ENCODE assay signal across 17 cellular contexts in genomic region chr15:90921887-90922286, GRCh38. TPM values are rescaled to one million over a fixed set of nuclear protein-coding genes. Genes with fewer than 3 reads are reported as not detected.
DNase-seq lines count a peak whose midpoint lies in the region; ATAC-seq, FAIRE-seq and TF ChIP-seq lines count a peak whose summit lies in the region.
"Had no signal": no experiment of that assay in that cellular context is flagged by ENCODE, and none has a peak within 500 bp of the region (broad histone marks: within the 10 kb centered on the region; RNA-seq: fewer than 3 reads in every experiment).

No MANE protein-coding gene starts in this region.

- H3K4me3 ChIP-seq in HepG2 (replicated peaks in 1 of 3; ENCODE audit: insufficient read depth in 1 of 3, low read depth in 2 of 3, low read length in 3 of 3): no peak overlapping the region
- no peak overlapping the region for H3K4me3 ChIP-seq in right lobe of liver
- H3K4me3 ChIP-seq: GM12878 had no signal

- CTCF ChIA-PET in activated CD8-positive, alpha-beta memory T cell treated with anti-CD3 and anti-CD28 coated beads, Interleukin-2, amount 10 ng/mL, durations not matched to agents 7 days and 5 days (lab: Charles Lee): interaction anchor here (1.7 to 6.5 kb wide), 4 partner anchors 11 to 210 kb away, joined by 5 to 79 read pairs (median 18); partner anchors contain the start of genes HDDC3, MAN2A2 and UNC45A
- CTCF ChIA-PET in HepG2 (lab: Yijun Ruan, JAX; ENCODE audit: low intra/inter-chr PET ratio, low total read pairs): no interaction called here

- H3K4me1 Mint-ChIP-seq in activated CD8-positive, alpha-beta memory T cell treated with anti-CD3 and anti-CD28 coated beads, Interleukin-2, amount 10 ng/mL, durations not matched to agents 7 days and 5 days: peaks cover 43% of the 10 kb centered on the region
- H3K4me1 Mint-ChIP-seq in activated T-helper 2 cell treated with anti-CD3 and anti-CD28 coated beads, Interferon-gamma antibody, Interleukin-2, Interleukin-4, amounts not matched to agents 10 μg/mL and 5 μg/mL and 100 μg/mL, durations not matched to agents 14 hours and 24 hours and 36 hours (ENCODE audit: low read depth): peaks cover 21% of the 10 kb centered on the region
- H3K4me1 Mint-ChIP-seq: B cell had no signal

- no peak overlapping the region for H3K27ac ChIP-seq in HepG2 (ENCODE audit: extremely low read length, insufficient read depth, low read length)
- H3K27ac ChIP-seq in right lobe of liver: no peak overlapping the region

- H3K79me2 ChIP-seq in HepG2 (ENCODE audit: insufficient read depth, low read length): no peaks in the 10 kb centered on the region

- H3K4me2 ChIP-seq in HepG2 (ENCODE audit: low read depth, low read length): no peak overlapping the region

- TF ChIP-seq EP300 in HepG2 (IDR thresholded peaks at IDR 0.05; ENCODE audit: low read depth in 2 of 2, low read length in 2 of 2): no peak
- no peak for TF ChIP-seq EP300 in HepG2 (CRISPR knock-in tag; IDR thresholded peaks at IDR 0.05; ENCODE audit: borderline replicate concordance)

- POLR2A ChIA-PET in HepG2 (lab: Yijun Ruan, JAX): interaction anchor here (4.1 kb wide), 1 partner anchor 10 kb away, joined by 24 read pairs; the partner anchor contains the start of gene HDDC3

- 86% methylated on average over 4 of the region's 4 CpGs for WGBS in HepG2 (ENCODE audit: low lambda C conversion rate)
- 72% methylated on average over 4 of the region's 4 CpGs for WGBS in right lobe of liver (ENCODE audit: insufficient coverage, low coverage, low lambda C conversion rate, missing lambda C conversion rate)

- H3K9me3 Mint-ChIP-seq in activated CD8-positive, alpha-beta memory T cell treated with anti-CD3 and anti-CD28 coated beads, Interleukin-2, amount 10 ng/mL, durations not matched to agents 7 days and 5 days (ENCODE audit: low read depth): no peaks in the 10 kb centered on the region
- no peaks in the 10 kb centered on the region for H3K9me3 Mint-ChIP-seq in activated T-helper 2 cell treated with anti-CD3 and anti-CD28 coated beads, Interferon-gamma antibody, Interleukin-2, Interleukin-4, amounts not matched to agents 10 μg/mL and 5 μg/mL and 100 μg/mL, durations not matched to agents 14 hours and 24 hours and 36 hours
- H3K9me3 Mint-ChIP-seq: CD4-positive, alpha-beta T cell; H9 had no signal

- no peak for FAIRE-seq in HepG2 (lab: Jason Lieb, UNC)
- FAIRE-seq: A204.1, GM12878, GM18507 had no signal

- in situ Hi-C loops in HepG2 (cut with HindIII; ENCODE audit: extremely low pct_ligation_motif_present, low pct_unique_long_range_greater_than_20kb): no loop called here

- H3K27ac Mint-ChIP-seq in activated CD8-positive, alpha-beta memory T cell treated with anti-CD3 and anti-CD28 coated beads, Interleukin-2, amount 10 ng/mL, durations not matched to agents 7 days and 5 days: peak overlapping the region; percentile 89
- H3K27ac Mint-ChIP-seq in activated T-helper 2 cell treated with anti-CD3 and anti-CD28 coated beads, Interferon-gamma antibody, Interleukin-2, Interleukin-4, amounts not matched to agents 10 μg/mL and 5 μg/mL and 100 μg/mL, durations not matched to agents 14 hours and 24 hours and 36 hours: peak overlapping the region; percentile 17
- H3K27ac Mint-ChIP-seq: B cell; CD4-positive, alpha-beta T cell had no signal

- BruUV-seq in HepG2 (replicated peaks; lab: Mats Ljungman, UMichigan): no TSS peak

- no peaks in the 10 kb centered on the region for H3K9me3 ChIP-seq in HepG2 (ENCODE audit: low read length)
- no peaks in the 10 kb centered on the region for H3K9me3 ChIP-seq in right lobe of liver

- no peak overlapping the region for H3K4me3 Mint-ChIP-seq in activated CD8-positive, alpha-beta memory T cell treated with anti-CD3 and anti-CD28 coated beads, Interleukin-2, amount 10 ng/mL, durations not matched to agents 7 days and 5 days
- H3K4me3 Mint-ChIP-seq in activated T-helper 2 cell treated with anti-CD3 and anti-CD28 coated beads, Interferon-gamma antibody, Interleukin-2, Interleukin-4, amounts not matched to agents 10 μg/mL and 5 μg/mL and 100 μg/mL, durations not matched to agents 14 hours and 24 hours and 36 hours (ENCODE audit: low read depth): no peak overlapping the region
- H3K4me3 Mint-ChIP-seq: B cell; CD4-positive, alpha-beta T cell; H9 had no signal

- TF ChIP-seq POLR2A in HepG2 (IDR thresholded peaks at IDR 0.05; ENCODE audit: insufficient read depth in 1 of 2, low read depth in 2 of 2, low read length in 2 of 2) (no peak), right lobe of liver (IDR thresholded peaks at IDR 0.05) (no peak)

- H3K36me3 Mint-ChIP-seq in activated CD8-positive, alpha-beta memory T cell treated with anti-CD3 and anti-CD28 coated beads, Interleukin-2, amount 10 ng/mL, durations not matched to agents 7 days and 5 days: peaks cover 47% of the 10 kb centered on the region
- H3K36me3 Mint-ChIP-seq in activated T-helper 2 cell treated with anti-CD3 and anti-CD28 coated beads, Interferon-gamma antibody, Interleukin-2, Interleukin-4, amounts not matched to agents 10 μg/mL and 5 μg/mL and 100 μg/mL, durations not matched to agents 14 hours and 24 hours and 36 hours (ENCODE audit: low read depth): peaks cover 66% of the 10 kb centered on the region

- H3K9ac ChIP-seq in HepG2 (ENCODE audit: insufficient read depth, low read depth, low read length): no peak overlapping the region

- ATAC-seq in activated CD8-positive, alpha-beta memory T cell treated with anti-CD3 and anti-CD28 coated beads, Interleukin-2, amount 10 ng/mL, durations not matched to agents 7 days and 5 days: no peak
- ATAC-seq in HepG2 (no peak), right lobe of liver (no peak), GM21360 (IDR thresholded peaks at IDR 0.05; ENCODE audit: unreplicated experiment) (no peak)
- ATAC-seq: GM12878 had no signal

- no peaks in the 10 kb centered on the region for H4K20me1 ChIP-seq in HepG2 (ENCODE audit: insufficient read depth, low read length)

- H3K36me3 ChIP-seq in HepG2 (replicated peaks in 1 of 2; ENCODE audit: control insufficient read depth in 1 of 2, insufficient read depth in 2 of 2, low read length in 2 of 2) (peaks cover 18 to 44% of the 10 kb centered on the region in 2 experiments; a peak in 4 of 5 replicates), right lobe of liver (peaks cover 8 to 45% (median 27%) of the 10 kb centered on the region in 4 donors)

- H3K27me3 ChIP-seq in HepG2 (ENCODE audit: control insufficient read depth in 1 of 2, insufficient read depth in 2 of 2, low read length in 2 of 2): no peaks in the 10 kb centered on the region
- H3K27me3 ChIP-seq in right lobe of liver: no peaks in the 10 kb centered on the region

- intact Hi-C loops in HepG2 (cut with micrococcal nuclease; ENCODE audit: unreplicated experiment) (no loop called here), right lobe of liver (cut with DNase I) (no loop called here)
- intact Hi-C loops in activated T-helper 2 cell treated with anti-CD3 and anti-CD28 coated beads, Interferon-gamma antibody, Interleukin-2, Interleukin-4, amounts not matched to agents 10 μg/mL and 5 μg/mL and 100 μg/mL, durations not matched to agents 14 hours and 24 hours and 36 hours (cut with micrococcal nuclease): no loop called here

- no peak for TF ChIP-seq CTCF in HepG2 (CRISPR knock-in tag; IDR thresholded peaks at IDR 0.05)
- no peak for TF ChIP-seq CTCF in right lobe of liver (IDR thresholded peaks at IDR 0.05)

- H3K4me1 ChIP-seq in HepG2 (ENCODE audit: insufficient read depth, low read length): peaks cover 16% of the 10 kb centered on the region
- no peaks in the 10 kb centered on the region for H3K4me1 ChIP-seq in right lobe of liver

- TF ChIP-seq RAD21 in HepG2 (CRISPR knock-in tag; IDR thresholded peaks at IDR 0.05): no peak

- DNase-seq in activated CD8-positive, alpha-beta memory T cell treated with anti-CD3 and anti-CD28 coated beads, Interleukin-2, amount 10 ng/mL, durations not matched to agents 7 days and 5 days: no peak
- DNase-seq in activated CD8-positive, alpha-beta memory T cell treated with anti-CD3 and anti-CD28 coated beads, Interleukin-2, amount 50 U/mL, for 48 hours: no peak
- DNase-seq in HepG2 (ENCODE audit: low spot score): no peak
- DNase-seq in right lobe of liver: no peak
- no peak for DNase-seq in activated T-helper 2 cell treated with anti-CD3 and anti-CD28 coated beads, Interferon-gamma antibody, Interleukin-2, Interleukin-4, amounts not matched to agents 10 μg/mL and 5 μg/mL and 100 μg/mL, durations not matched to agents 14 hours and 24 hours and 36 hours (ENCODE audit: low spot score)
- no peak for DNase-seq in GF-D8 (lab: John Stamatoyannopoulos, UW)
- DNase-seq: C1 segment of cervical spinal cord; Calu3; CD4-positive, alpha-beta T cell; DMS 273 treated with DMSO at 0.1 percent for 48 hours; GOT3; H9 had no signal

- H3K27me3 Mint-ChIP-seq in activated CD8-positive, alpha-beta memory T cell treated with anti-CD3 and anti-CD28 coated beads, Interleukin-2, amount 10 ng/mL, durations not matched to agents 7 days and 5 days: no peaks in the 10 kb centered on the region
- no peaks in the 10 kb centered on the region for H3K27me3 Mint-ChIP-seq in activated T-helper 2 cell treated with anti-CD3 and anti-CD28 coated beads, Interferon-gamma antibody, Interleukin-2, Interleukin-4, amounts not matched to agents 10 μg/mL and 5 μg/mL and 100 μg/mL, durations not matched to agents 14 hours and 24 hours and 36 hours (ENCODE audit: low read depth)
- H3K27me3 Mint-ChIP-seq: B cell; CD4-positive, alpha-beta T cell had no signal

- no peak overlapping the region for H2AFZ ChIP-seq in HepG2 (ENCODE audit: low read length)

RNA-seq across cellular contexts. Expression of gene HDDC3, which starts 10.5 kb away (rescaled TPM):
- 10 to 100 TPM; 33.2 to 39.3 TPM for total RNA-seq in activated CD8-positive, alpha-beta memory T cell treated with anti-CD3 and anti-CD28 coated beads, Interleukin-2, amount 10 ng/mL, durations not matched to agents 7 days and 5 days
- 28.3 and 30.0 TPM in 2 replicates for total RNA-seq in HepG2 (2016; rRNA removed; fragmentation: Illumina TruSeq; extraction: Trizol)
- total RNA-seq in HepG2 (2016; cell fraction: cytosol; rRNA removed; fragmentation: Illumina TruSeq; extraction: Trizol; ENCODE audit: low read depth): 9.5 and 9.9 TPM in 2 replicates
- 29.5 and 31.1 TPM in 2 replicates for total RNA-seq in HepG2 (2016; cell fraction: insoluble cytoplasmic fraction; rRNA removed; fragmentation: Illumina TruSeq; extraction: Trizol)
- 19.0 and 21.4 TPM in 2 replicates for total RNA-seq in HepG2 (2016; cell fraction: membrane; rRNA removed; fragmentation: Illumina TruSeq; extraction: Trizol)
- 14.9 and 16.3 TPM in 2 replicates for total RNA-seq in HepG2 (2016; cell fraction: nucleus; rRNA removed; fragmentation: Illumina TruSeq; extraction: Trizol)
- 18.7 and 21.7 TPM in 2 replicates for polyA plus RNA-seq in HepG2 (2011; rRNA removed)
- polyA plus RNA-seq in HepG2 (2011; cell fraction: cytosol; rRNA removed): 21.7 and 23.0 TPM in 2 replicates
- 18.2 and 23.4 TPM in 2 replicates for polyA plus RNA-seq in HepG2 (2011; cell fraction: nucleus; rRNA removed)
- polyA plus RNA-seq in HepG2 (2012): 12.4 and 14.3 TPM in 2 replicates
- polyA plus RNA-seq in HepG2 (2016; cell fraction: cytosol; fragmentation: Illumina TruSeq; extraction: Trizol; ENCODE audit: low read depth): 15.3 and 16.8 TPM in 2 replicates
- 32.6 and 35.8 TPM in 2 replicates for polyA plus RNA-seq in HepG2 (2016; cell fraction: insoluble cytoplasmic fraction; fragmentation: Illumina TruSeq; extraction: Trizol; ENCODE audit: low read depth)
- polyA plus RNA-seq in HepG2 (2016; cell fraction: membrane; fragmentation: Illumina TruSeq; extraction: Trizol; ENCODE audit: low read depth): 20.1 and 22.5 TPM in 2 replicates
- polyA plus RNA-seq in HepG2 (2016; cell fraction: nucleus; fragmentation: Illumina TruSeq; extraction: Trizol; ENCODE audit: insufficient read depth, low read depth): 23.2 and 27.0 TPM in 2 replicates
- 12.2 and 28.5 TPM in 2 replicates for polyA minus RNA-seq in HepG2 (2011; rRNA and poly(A)+ RNA removed; ENCODE audit: low replicate concordance)
- polyA minus RNA-seq in HepG2 (2011; cell fraction: cytosol; rRNA and poly(A)+ RNA removed): 8.2 and 8.6 TPM in 2 replicates
- 13.3 and 14.7 TPM in 2 replicates for polyA minus RNA-seq in HepG2 (2011; cell fraction: nucleus; rRNA and poly(A)+ RNA removed)
- 10 to 100 TPM in 4 of 6 experiments, 1 to 10 TPM in 2; 8.8 to 17.6 (median 11.5) TPM for total RNA-seq in right lobe of liver
- total RNA-seq in activated T-helper 2 cell treated with anti-CD3 and anti-CD28 coated beads, Interferon-gamma antibody, Interleukin-2, Interleukin-4, amounts not matched to agents 10 μg/mL and 5 μg/mL and 100 μg/mL, durations not matched to agents 14 hours and 24 hours and 36 hours: 38.6 and 43.0 TPM in 2 replicates

RNA-seq across cellular contexts. Expression of gene UNC45A, which starts 13.2 kb away (rescaled TPM):
- total RNA-seq in activated CD8-positive, alpha-beta memory T cell treated with anti-CD3 and anti-CD28 coated beads, Interleukin-2, amount 10 ng/mL, durations not matched to agents 7 days and 5 days: 10 to 100 TPM; 76.3 to 84.4 TPM
- 39.2 and 39.7 TPM in 2 replicates for total RNA-seq in HepG2 (2016; rRNA removed; fragmentation: Illumina TruSeq; extraction: Trizol)
- total RNA-seq in HepG2 (2016; cell fraction: cytosol; rRNA removed; fragmentation: Illumina TruSeq; extraction: Trizol; ENCODE audit: low read depth): 7.4 and 8.3 TPM in 2 replicates
- 37.2 and 42.0 TPM in 2 replicates for total RNA-seq in HepG2 (2016; cell fraction: insoluble cytoplasmic fraction; rRNA removed; fragmentation: Illumina TruSeq; extraction: Trizol)
- 10.7 and 11.5 TPM in 2 replicates for total RNA-seq in HepG2 (2016; cell fraction: membrane; rRNA removed; fragmentation: Illumina TruSeq; extraction: Trizol)
- 29.9 and 30.4 TPM in 2 replicates for total RNA-seq in HepG2 (2016; cell fraction: nucleus; rRNA removed; fragmentation: Illumina TruSeq; extraction: Trizol)
- 33.8 and 39.6 TPM in 2 replicates for polyA plus RNA-seq in HepG2 (2011; rRNA removed)
- 28.5 and 36.4 TPM in 2 replicates for polyA plus RNA-seq in HepG2 (2011; cell fraction: cytosol; rRNA removed)
- 128 and 143 TPM in 2 replicates for polyA plus RNA-seq in HepG2 (2011; cell fraction: nucleus; rRNA removed)
- polyA plus RNA-seq in HepG2 (2012): 23.6 and 29.6 TPM in 2 replicates
- 3.2 and 3.8 TPM in 2 replicates for polyA plus RNA-seq in HepG2 (2016; cell fraction: cytosol; fragmentation: Illumina TruSeq; extraction: Trizol; ENCODE audit: low read depth)
- 31.6 and 37.2 TPM in 2 replicates for polyA plus RNA-seq in HepG2 (2016; cell fraction: insoluble cytoplasmic fraction; fragmentation: Illumina TruSeq; extraction: Trizol; ENCODE audit: low read depth)
- 6.4 and 8.0 TPM in 2 replicates for polyA plus RNA-seq in HepG2 (2016; cell fraction: membrane; fragmentation: Illumina TruSeq; extraction: Trizol; ENCODE audit: low read depth)
- 52.0 and 53.3 TPM in 2 replicates for polyA plus RNA-seq in HepG2 (2016; cell fraction: nucleus; fragmentation: Illumina TruSeq; extraction: Trizol; ENCODE audit: insufficient read depth, low read depth)
- 77.7 and 119 TPM in 2 replicates for polyA minus RNA-seq in HepG2 (2011; rRNA and poly(A)+ RNA removed; ENCODE audit: low replicate concordance)
- 23.5 and 25.8 TPM in 2 replicates for polyA minus RNA-seq in HepG2 (2011; cell fraction: cytosol; rRNA and poly(A)+ RNA removed)
- polyA minus RNA-seq in HepG2 (2011; cell fraction: nucleus; rRNA and poly(A)+ RNA removed): 37.1 and 48.0 TPM in 2 replicates
- 10 to 100 TPM; 13.3 to 33.0 (median 25.4) TPM for total RNA-seq in right lobe of liver
- 74.1 and 75.7 TPM in 2 replicates for total RNA-seq in activated T-helper 2 cell treated with anti-CD3 and anti-CD28 coated beads, Interferon-gamma antibody, Interleukin-2, Interleukin-4, amounts not matched to agents 10 μg/mL and 5 μg/mL and 100 μg/mL, durations not matched to agents 14 hours and 24 hours and 36 hours

RNA-seq across cellular contexts. Expression of gene MAN2A2, which starts 18.8 kb away (rescaled TPM):
- total RNA-seq in activated CD8-positive, alpha-beta memory T cell treated with anti-CD3 and anti-CD28 coated beads, Interleukin-2, amount 10 ng/mL, durations not matched to agents 7 days and 5 days: 100 to 1,000 TPM; 174 to 183 TPM
- total RNA-seq in HepG2 (2016; rRNA removed; fragmentation: Illumina TruSeq; extraction: Trizol) (6.7 and 17.5 TPM in 2 replicates), right lobe of liver (10 to 100 TPM; 41.4 to 91.6 (median 59.8) TPM)
- 8.9 and 9.3 TPM in 2 replicates for total RNA-seq in HepG2 (2016; cell fraction: cytosol; rRNA removed; fragmentation: Illumina TruSeq; extraction: Trizol; ENCODE audit: low read depth)
- total RNA-seq in HepG2 (2016; cell fraction: insoluble cytoplasmic fraction; rRNA removed; fragmentation: Illumina TruSeq; extraction: Trizol): 5.6 and 21.4 TPM in 2 replicates
- total RNA-seq in HepG2 (2016; cell fraction: membrane; rRNA removed; fragmentation: Illumina TruSeq; extraction: Trizol): 9.6 and 10.0 TPM in 2 replicates
- total RNA-seq in HepG2 (2016; cell fraction: nucleus; rRNA removed; fragmentation: Illumina TruSeq; extraction: Trizol): 31.3 and 36.5 TPM in 2 replicates
- 43.8 and 51.5 TPM in 2 replicates for polyA plus RNA-seq in HepG2 (2011; rRNA removed)
- polyA plus RNA-seq in HepG2 (2011; cell fraction: cytosol; rRNA removed): 18.4 and 29.4 TPM in 2 replicates
- 296 and 398 TPM in 2 replicates for polyA plus RNA-seq in HepG2 (2011; cell fraction: nucleus; rRNA removed)
- 13.2 and 18.7 TPM in 2 replicates for polyA plus RNA-seq in HepG2 (2012)
- polyA plus RNA-seq in HepG2 (2016; cell fraction: cytosol; fragmentation: Illumina TruSeq; extraction: Trizol; ENCODE audit: low read depth): 1.5 and 2.3 TPM in 2 replicates
- 7.9 and 9.3 TPM in 2 replicates for polyA plus RNA-seq in HepG2 (2016; cell fraction: insoluble cytoplasmic fraction; fragmentation: Illumina TruSeq; extraction: Trizol; ENCODE audit: low read depth)
- 5.8 and 8.8 TPM in 2 replicates for polyA plus RNA-seq in HepG2 (2016; cell fraction: membrane; fragmentation: Illumina TruSeq; extraction: Trizol; ENCODE audit: low read depth)
- 117 and 126 TPM in 2 replicates for polyA plus RNA-seq in HepG2 (2016; cell fraction: nucleus; fragmentation: Illumina TruSeq; extraction: Trizol; ENCODE audit: insufficient read depth, low read depth)
- polyA minus RNA-seq in HepG2 (2011; rRNA and poly(A)+ RNA removed; ENCODE audit: low replicate concordance): 46.3 and 58.9 TPM in 2 replicates
- 16.2 and 16.4 TPM in 2 replicates for polyA minus RNA-seq in HepG2 (2011; cell fraction: cytosol; rRNA and poly(A)+ RNA removed)
- 38.2 and 38.5 TPM in 2 replicates for polyA minus RNA-seq in HepG2 (2011; cell fraction: nucleus; rRNA and poly(A)+ RNA removed)
- 200 and 201 TPM in 2 replicates for total RNA-seq in activated T-helper 2 cell treated with anti-CD3 and anti-CD28 coated beads, Interferon-gamma antibody, Interleukin-2, Interleukin-4, amounts not matched to agents 10 μg/mL and 5 μg/mL and 100 μg/mL, durations not matched to agents 14 hours and 24 hours and 36 hours

RNA-seq across cellular contexts. Expression of gene RCCD1, which starts 32.8 kb away (rescaled TPM):
- 10 to 100 TPM; 35.4 to 50.1 TPM for total RNA-seq in activated CD8-positive, alpha-beta memory T cell treated with anti-CD3 and anti-CD28 coated beads, Interleukin-2, amount 10 ng/mL, durations not matched to agents 7 days and 5 days
- total RNA-seq in HepG2 (2016; rRNA removed; fragmentation: Illumina TruSeq; extraction: Trizol) (10.0 and 15.1 TPM in 2 replicates), right lobe of liver (1 to 10 TPM; 4.8 to 7.9 (median 6.6) TPM)
- total RNA-seq in HepG2 (2016; cell fraction: cytosol; rRNA removed; fragmentation: Illumina TruSeq; extraction: Trizol; ENCODE audit: low read depth): 6.0 TPM in 2 replicates
- 9.7 and 17.0 TPM in 2 replicates for total RNA-seq in HepG2 (2016; cell fraction: insoluble cytoplasmic fraction; rRNA removed; fragmentation: Illumina TruSeq; extraction: Trizol)
- 7.6 and 8.9 TPM in 2 replicates for total RNA-seq in HepG2 (2016; cell fraction: membrane; rRNA removed; fragmentation: Illumina TruSeq; extraction: Trizol)
- total RNA-seq in HepG2 (2016; cell fraction: nucleus; rRNA removed; fragmentation: Illumina TruSeq; extraction: Trizol): 9.4 and 11.4 TPM in 2 replicates
- 12.9 and 14.1 TPM in 2 replicates for polyA plus RNA-seq in HepG2 (2011; rRNA removed)
- polyA plus RNA-seq in HepG2 (2011; cell fraction: cytosol; rRNA removed): 6.2 and 8.5 TPM in 2 replicates
- polyA plus RNA-seq in HepG2 (2011; cell fraction: nucleus; rRNA removed): 61.8 and 71.8 TPM in 2 replicates
- polyA plus RNA-seq in HepG2 (2012): 14.2 and 14.4 TPM in 2 replicates
- 2.2 and 3.1 TPM in 2 replicates for polyA plus RNA-seq in HepG2 (2016; cell fraction: cytosol; fragmentation: Illumina TruSeq; extraction: Trizol; ENCODE audit: low read depth)
- polyA plus RNA-seq in HepG2 (2016; cell fraction: insoluble cytoplasmic fraction; fragmentation: Illumina TruSeq; extraction: Trizol; ENCODE audit: low read depth): 11.9 and 21.8 TPM in 2 replicates
- 5.0 and 5.7 TPM in 2 replicates for polyA plus RNA-seq in HepG2 (2016; cell fraction: membrane; fragmentation: Illumina TruSeq; extraction: Trizol; ENCODE audit: low read depth)
- 25.8 and 26.4 TPM in 2 replicates for polyA plus RNA-seq in HepG2 (2016; cell fraction: nucleus; fragmentation: Illumina TruSeq; extraction: Trizol; ENCODE audit: insufficient read depth, low read depth)
- polyA minus RNA-seq in HepG2 (2011; rRNA and poly(A)+ RNA removed; ENCODE audit: low replicate concordance): 5.9 and 24.5 TPM in 2 replicates
- 3.3 and 3.4 TPM in 2 replicates for polyA minus RNA-seq in HepG2 (2011; cell fraction: cytosol; rRNA and poly(A)+ RNA removed)
- polyA minus RNA-seq in HepG2 (2011; cell fraction: nucleus; rRNA and poly(A)+ RNA removed): 11.7 and 13.4 TPM in 2 replicates
- 30.1 and 31.0 TPM in 2 replicates for total RNA-seq in activated T-helper 2 cell treated with anti-CD3 and anti-CD28 coated beads, Interferon-gamma antibody, Interleukin-2, Interleukin-4, amounts not matched to agents 10 μg/mL and 5 μg/mL and 100 μg/mL, durations not matched to agents 14 hours and 24 hours and 36 hours

RNA-seq across cellular contexts. Expression of gene FES, which starts 37.6 kb away (rescaled TPM):
- 10 to 100 TPM; 55.7 to 61.2 TPM for total RNA-seq in activated CD8-positive, alpha-beta memory T cell treated with anti-CD3 and anti-CD28 coated beads, Interleukin-2, amount 10 ng/mL, durations not matched to agents 7 days and 5 days
- 8.5 and 9.5 TPM in 2 replicates for total RNA-seq in HepG2 (2016; rRNA removed; fragmentation: Illumina TruSeq; extraction: Trizol)
- total RNA-seq in HepG2 (2016; cell fraction: cytosol; rRNA removed; fragmentation: Illumina TruSeq; extraction: Trizol; ENCODE audit: low read depth): 3.0 and 3.5 TPM in 2 replicates
- 9.6 TPM in 2 replicates for total RNA-seq in HepG2 (2016; cell fraction: insoluble cytoplasmic fraction; rRNA removed; fragmentation: Illumina TruSeq; extraction: Trizol)
- 3.8 and 4.7 TPM in 2 replicates for total RNA-seq in HepG2 (2016; cell fraction: membrane; rRNA removed; fragmentation: Illumina TruSeq; extraction: Trizol)
- 5.2 and 5.4 TPM in 2 replicates for total RNA-seq in HepG2 (2016; cell fraction: nucleus; rRNA removed; fragmentation: Illumina TruSeq; extraction: Trizol)
- 4.0 and 4.3 TPM in 2 replicates for polyA plus RNA-seq in HepG2 (2011; rRNA removed)
- polyA plus RNA-seq in HepG2 (2011; cell fraction: cytosol; rRNA removed): 2.8 and 5.7 TPM in 2 replicates
- polyA plus RNA-seq in HepG2 (2011; cell fraction: nucleus; rRNA removed): 13.7 and 22.6 TPM in 2 replicates
- 1.3 and 1.7 TPM in 2 replicates for polyA plus RNA-seq in HepG2 (2012)
- polyA plus RNA-seq in HepG2 (2016; cell fraction: cytosol; fragmentation: Illumina TruSeq; extraction: Trizol; ENCODE audit: low read depth): 3.0 TPM in 2 replicates
- 6.1 and 6.9 TPM in 2 replicates for polyA plus RNA-seq in HepG2 (2016; cell fraction: insoluble cytoplasmic fraction; fragmentation: Illumina TruSeq; extraction: Trizol; ENCODE audit: low read depth)
- polyA plus RNA-seq in HepG2 (2016; cell fraction: membrane; fragmentation: Illumina TruSeq; extraction: Trizol; ENCODE audit: low read depth): 2.4 TPM in 2 replicates
- polyA plus RNA-seq in HepG2 (2016; cell fraction: nucleus; fragmentation: Illumina TruSeq; extraction: Trizol; ENCODE audit: insufficient read depth, low read depth): 8.5 and 10.3 TPM in 2 replicates
- 0.37 and 5.3 TPM in 2 replicates for polyA minus RNA-seq in HepG2 (2011; rRNA and poly(A)+ RNA removed; ENCODE audit: low replicate concordance)
- polyA minus RNA-seq in HepG2 (2011; cell fraction: cytosol; rRNA and poly(A)+ RNA removed): 1.7 and 1.8 TPM in 2 replicates
- 5.1 and 6.2 TPM in 2 replicates for polyA minus RNA-seq in HepG2 (2011; cell fraction: nucleus; rRNA and poly(A)+ RNA removed)
- total RNA-seq in right lobe of liver: 10 to 100 TPM; 11.5 to 36.5 (median 18.5) TPM
- total RNA-seq in activated T-helper 2 cell treated with anti-CD3 and anti-CD28 coated beads, Interferon-gamma antibody, Interleukin-2, Interleukin-4, amounts not matched to agents 10 μg/mL and 5 μg/mL and 100 μg/mL, durations not matched to agents 14 hours and 24 hours and 36 hours: 51.9 and 55.8 TPM in 2 replicates
